ENCODE assay signal across 10 cellular contexts in genomic region chr12:47700263-47700662, GRCh38. TPM values are rescaled to one million over a fixed set of nuclear protein-coding genes. Genes with fewer than 3 reads are reported as not detected.
"Had no signal": no experiment of that assay in that cellular context is flagged by ENCODE, and none has a peak within 500 bp of the region (broad histone marks: within the 10 kb centered on the region; RNA-seq: fewer than 3 reads in every experiment).

No MANE protein-coding gene starts in this region.

- H3K9me3 Mint-ChIP-seq: GM23338, H9, HFFc6, IgD-negative memory B cell had no signal

- DNase-seq: H9, HFFc6, KG1 had no signal

- H3K27ac ChIP-seq: HL-60 had no signal

- H3K4me3 ChIP-seq: GM23338 had no signal

- H3K36me3 Mint-ChIP-seq: IgD-negative memory B cell had no signal

- H2AFZ ChIP-seq: GM23338 had no signal

- FAIRE-seq: H1, H54 had no signal

- H3K4me2 ChIP-seq: GM23338 had no signal

- H3K4me3 Mint-ChIP-seq: GM23338, H9, HFFc6, IgD-negative memory B cell had no signal

- ATAC-seq: GM23338, HCT116 had no signal

- H3K27me3 Mint-ChIP-seq: IgD-negative memory B cell had no signal

- H3K27ac Mint-ChIP-seq: GM23338, H9, HFFc6 had no signal

RNA-seq across cellular contexts. Expression of gene ENDOU, which starts 25.0 kb away (rescaled TPM):
- total RNA-seq: GM23338, H1, H9, HT1080 had no signal
- polyA plus RNA-seq: GM23338, H1, IgD-negative memory B cell had no signal
